ENCODE assay signal across 18 cellular contexts in genomic region chr2:239096676-239097427, GRCh38.
"Had no signal": no experiment of that assay in that cellular context is flagged by ENCODE, and none has a peak within 500 bp of the region (broad histone marks: within the 10 kb centered on the region; RNA-seq: fewer than 3 reads in every experiment).

No MANE protein-coding gene starts in this region.

- H3K4me1 ChIP-seq: left ventricle myocardium inferior, lower lobe of right lung, parathyroid adenoma, prostate gland, tibial artery, upper lobe of right lung had no signal

- H3K9ac ChIP-seq: parathyroid adenoma had no signal

- H3K4me3 Mint-ChIP-seq: dendritic cell treated with granulocyte-macrophage colony-stimulating factor and Interleukin-4, amounts not matched to agents 40 ng/mL and 50 ng/mL, for 4 days; memory B cell; mesothelial cell of epicardium; nephron had no signal

- H3K9me3 ChIP-seq: left ventricle myocardium inferior, lower lobe of right lung, prostate gland, tibial artery, upper lobe of right lung had no signal

- H3K27ac Mint-ChIP-seq: dendritic cell treated with granulocyte-macrophage colony-stimulating factor and Interleukin-4, amounts not matched to agents 40 ng/mL and 50 ng/mL, for 4 days; memory B cell; mesothelial cell of epicardium; nephron had no signal

- H3K9me3 Mint-ChIP-seq: dendritic cell treated with granulocyte-macrophage colony-stimulating factor and Interleukin-4, amounts not matched to agents 40 ng/mL and 50 ng/mL, for 4 days; memory B cell; mesothelial cell of epicardium; nephron had no signal

- H3K4me1 Mint-ChIP-seq: memory B cell had no signal

- H3K4me3 ChIP-seq: hepatocyte, left ventricle myocardium inferior, lower lobe of right lung, prostate gland, tibial artery, upper lobe of right lung had no signal

- H3K27me3 Mint-ChIP-seq: dendritic cell treated with granulocyte-macrophage colony-stimulating factor and Interleukin-4, amounts not matched to agents 40 ng/mL and 50 ng/mL, for 4 days; memory B cell had no signal

- DNase-seq: effector CD4-positive, alpha-beta T cell; foreskin melanocyte; kidney; left cardiac atrium; left ventricle myocardium inferior; lower lobe of right lung; small intestine; stimulated activated CD4-positive, alpha-beta T cell treated with anti-CD3 and anti-CD28 coated beads, Interleukin-12 subunit alpha, Interleukin-12 subunit beta, amount 100 ng/mL, for 4 hours; stimulated activated naive CD4-positive, alpha-beta T cell treated with Interleukin-2 at 50 U/mL for 16 hours; tibial artery; upper lobe of right lung had no signal

- H3K27me3 ChIP-seq: hepatocyte, tibial artery, upper lobe of right lung had no signal

- H3K27ac ChIP-seq: hepatocyte, left ventricle myocardium inferior, lower lobe of right lung, parathyroid adenoma, prostate gland, tibial artery, upper lobe of right lung had no signal

- ATAC-seq: left cardiac atrium, lower lobe of right lung, upper lobe of right lung had no signal
